In the genomic region with DNA sequence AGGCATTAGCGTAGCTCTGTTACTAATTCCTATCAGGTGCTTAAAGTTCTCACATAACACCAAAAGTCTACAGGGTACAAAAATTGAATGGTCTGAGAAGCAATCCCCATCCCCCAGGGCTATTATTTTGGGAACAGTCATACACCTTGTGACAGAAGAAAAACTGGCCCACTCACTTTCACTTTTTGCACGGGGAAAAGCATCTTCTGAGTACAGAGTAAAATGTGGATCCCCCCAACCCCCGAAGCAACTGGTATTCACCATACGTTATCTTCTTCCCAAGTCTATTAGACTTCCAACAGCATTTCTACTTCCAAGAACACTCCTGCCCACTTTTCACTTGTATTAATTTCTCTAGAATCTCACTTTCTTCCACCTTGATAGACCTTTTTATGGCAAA, we compare ENCODE assay signal across 10 cellular contexts. TPM values are rescaled to one million over a fixed set of nuclear protein-coding genes. Genes with fewer than 3 reads are reported as not detected.
A peak's percentile ranks its signal among the peaks of the same experiment; 100 is the strongest.
DNase-seq lines count a peak whose midpoint lies in the region; ATAC-seq, FAIRE-seq and TF ChIP-seq lines count a peak whose summit lies in the region.
"Had no signal": no experiment of that assay in that cellular context is flagged by ENCODE, and none has a peak within 500 bp of the region (broad histone marks: within the 10 kb centered on the region; RNA-seq: fewer than 3 reads in every experiment).

No MANE protein-coding gene starts in this region.

- H3K27me3 ChIP-seq in HUES48 (ENCODE audit: control insufficient read depth, insufficient read depth, low read length) (no peaks in the 10 kb centered on the region), GM12878 (replicated peaks in 1 of 2; ENCODE audit: control insufficient read depth in 2 of 2, insufficient read depth in 2 of 2, low read length in 1 of 2) (no peaks in the 10 kb centered on the region), thyroid gland (no peaks in the 10 kb centered on the region)
- H3K27me3 ChIP-seq: upper lobe of right lung had no signal

- intact Hi-C loops in GM12878 (cut with micrococcal nuclease; ENCODE audit: unreplicated experiment): no loop called here
- intact Hi-C loops in thyroid gland (cut with DNase I): no loop called here

- H2AFZ ChIP-seq in GM12878 (ENCODE audit: control insufficient read depth, low read depth, low read length): no peak overlapping the region

- SMC1A ChIA-PET in GM12878 (lab: Charles Lee; ENCODE audit: uncharacterized antibody, unreplicated experiment): interaction anchor here (0.9 to 3.9 kb wide), 9 partner anchors 9 to 238 kb away, joined by 3 to 62 read pairs (median 4); a partner anchor contains a TSS

- H3K9ac ChIP-seq in HUES48 (ENCODE audit: low read depth, low read length) (no peak overlapping the region), GM12878 (ENCODE audit: control insufficient read depth, insufficient read depth, low read length) (peak overlapping the region; percentile 3; the same call in 1 of the 2 replicates)

- FAIRE-seq in GM12878 (lab: Jason Lieb, UNC): no peak

- no peaks in the 10 kb centered on the region for H3K27me3 Mint-ChIP-seq in osteocyte (ENCODE audit: unreplicated experiment)

- H3K4me1 Mint-ChIP-seq in osteocyte (ENCODE audit: unreplicated experiment): peaks cover 14% of the 10 kb centered on the region

- H3K79me2 ChIP-seq in GM12878 (ENCODE audit: control insufficient read depth, insufficient read depth, low read length): peaks cover 37% of the 10 kb centered on the region

- in situ Hi-C loops in GM12878 (cut with MboI): no loop called here

- H3K9me3 Mint-ChIP-seq in osteocyte (ENCODE audit: unreplicated experiment): no peaks in the 10 kb centered on the region

- H3K36me3 Mint-ChIP-seq in osteocyte (ENCODE audit: unreplicated experiment): peaks cover 10% of the 10 kb centered on the region

- CTCF ChIA-PET in GM12878 (lab: Yijun Ruan, JAX): interaction anchor here (0.5 to 3.3 kb wide), 20 partner anchors 10 to 504 kb away, joined by 3 to 34 read pairs (median 4); a partner anchor contains a TSS

- peak overlapping the region; percentile 92 for H3K27ac Mint-ChIP-seq in osteocyte (ENCODE audit: unreplicated experiment)

- no peak for TF ChIP-seq EP300 in GM12878 (IDR thresholded peaks at IDR 0.05; ENCODE audit: borderline replicate concordance in 1 of 2, control insufficient read depth in 1 of 2, low read depth in 2 of 2, low read length in 2 of 2)

- H3K9me3 ChIP-seq in HUES48 (ENCODE audit: control insufficient read depth, insufficient read depth, low read length) (no peaks in the 10 kb centered on the region), GM12878 (replicated peaks; ENCODE audit: control insufficient read depth, insufficient read depth, low read length) (no peaks in the 10 kb centered on the region), thyroid gland (no peaks in the 10 kb centered on the region)
- H3K9me3 ChIP-seq: upper lobe of right lung had no signal

- TF ChIP-seq POLR2A in GM12878 (IDR thresholded peaks at IDR 0.05; ENCODE audit: low read depth, low read length): no peak
- no peak for TF ChIP-seq POLR2A in thyroid gland (IDR thresholded peaks at IDR 0.05)

- ATAC-seq in GM12878 (peak; percentile 6; the same call in 1 of the 3 replicates), GM18873 (IDR thresholded peaks at IDR 0.05; ENCODE audit: low FRiP score, unreplicated experiment) (no peak)

- BruUV-seq in GM12878 (replicated peaks; lab: Mats Ljungman, UMichigan): TSS peak; percentile 49

- DNase-seq in GM12864 (ENCODE audit: low read depth) (no peak), GM12878 (ENCODE audit: low read depth, low spot score) (no peak), osteocyte (ENCODE audit: extremely low spot score, unreplicated experiment) (no peak), HCEC 1CT (no peak), RKO (ENCODE audit: low spot score) (no peak), thyroid gland (no peak)
- DNase-seq: NCI-H526, upper lobe of right lung had no signal

- H3K4me1 ChIP-seq in HUES48 (ENCODE audit: control insufficient read depth, insufficient read depth, low read length): peaks cover 4% of the 10 kb centered on the region; the same call in 1 of the 2 replicates
- peaks cover 32% of the 10 kb centered on the region for H3K4me1 ChIP-seq in GM12878 (ENCODE audit: control insufficient read depth, insufficient read depth, low read length)
- H3K4me1 ChIP-seq in thyroid gland: peaks cover 0 to 14% of the 10 kb centered on the region in 2 donors

- H3K27ac ChIP-seq in HUES48 (ENCODE audit: low read depth, low read length) (peak overlapping the region; percentile 20), GM12878 (ENCODE audit: control insufficient read depth, insufficient read depth) (peak overlapping the region; percentile 70), thyroid gland (peak overlapping the region in 1 of 3 donors; percentile 54)
- H3K27ac ChIP-seq: upper lobe of right lung had no signal

- H3K36me3 ChIP-seq in HUES48 (ENCODE audit: control insufficient read depth, insufficient read depth, low read length) (peaks cover 24% of the 10 kb centered on the region), GM12878 (ENCODE audit: control insufficient read depth in 2 of 2, insufficient read depth in 2 of 2, low read length in 1 of 2) (peaks cover 12% of the 10 kb centered on the region in 2 experiments), thyroid gland (peaks cover 17 to 18% of the 10 kb centered on the region in 2 donors)

- TF ChIP-seq CTCF in GM12864 (IDR thresholded peaks at IDR 0.05; ENCODE audit: low read depth, low read length, missing control alignments) (no peak), GM12878 (IDR thresholded peaks at IDR 0.05 in 2 of 3, conservative IDR thresholded peaks at IDR 0.05 in 1 of 3; ENCODE audit: control insufficient read depth in 2 of 3, extremely low read depth in 1 of 3, insufficient read depth in 1 of 3, low read depth in 3 of 3, low read length in 3 of 3) (no peak), osteocyte (IDR thresholded peaks at IDR 0.05) (no peak), thyroid gland (IDR thresholded peaks at IDR 0.05) (no peak)

- POLR2A ChIA-PET in GM12878 (lab: Charles Lee): interaction anchor here (1.0 to 6.6 kb wide), 8 partner anchors 12 to 531 kb away, joined by 3 to 81 read pairs (median 4); a partner anchor contains a TSS

- peak overlapping the region; percentile 83 for H3K4me2 ChIP-seq in GM12878 (ENCODE audit: control insufficient read depth, insufficient read depth)

- H4K20me1 ChIP-seq in GM12878 (ENCODE audit: control insufficient read depth, insufficient read depth): no peaks in the 10 kb centered on the region

- peak overlapping the region; percentile 68 for H3K4me3 Mint-ChIP-seq in osteocyte (ENCODE audit: unreplicated experiment)

- RAD21 ChIA-PET in GM12878 (lab: Charles Lee; ENCODE audit: unreplicated experiment): interaction anchor here (1.1 to 3.3 kb wide), 7 partner anchors 12 to 326 kb away, joined by 3 to 21 read pairs (median 8); a partner anchor contains a TSS

- no peak for TF ChIP-seq RAD21 in GM12878 (IDR thresholded peaks at IDR 0.05; ENCODE audit: insufficient read depth, low read depth, low read length)

- WGBS in GM12878 (ENCODE audit: insufficient coverage, insufficient replicate concordance, low lambda C conversion rate, missing lambda C conversion rate): 13% methylated on average over 4 of the region's 4 CpGs
- 68 to 82% methylated on average over 4 of the region's 4 CpGs for WGBS in thyroid gland, 2 donors

- H3K4me3 ChIP-seq in GM12864 (ENCODE audit: low read depth, low read length) (peak overlapping the region; percentile 9; the same call in 1 of the 2 replicates), HUES48 (ENCODE audit: low read depth, low read length) (no peak overlapping the region), GM12878 (peak overlapping the region; percentile 66; the same call in 1 of the 2 replicates), thyroid gland (replicated peaks in 1 of 3) (no peak overlapping the region)
- H3K4me3 ChIP-seq: upper lobe of right lung had no signal

RNA-seq across cellular contexts. Expression of a gene that starts 11.8 kb away (rescaled TPM):
- total RNA-seq in GM12878 (2013; cell fraction: nucleolus; rRNA removed): 70.6 and 92.6 TPM in 2 replicates
- 19.6 and 20.7 TPM in 2 replicates for total RNA-seq in GM12878 (2014; rRNA removed)
- total RNA-seq in GM12878 (2014; rRNA removed; fragmentation: Illumina TruSeq; extraction: Trizol): 13.5 and 14.3 TPM in 2 replicates
- 52.1 and 57.5 TPM in 2 replicates for total RNA-seq in GM12878 (2021)
- polyA plus RNA-seq in GM12878 (2011; ENCODE audit: low read depth): 34.9 TPM
- polyA plus RNA-seq in GM12878 (2011; rRNA removed): 26.2 and 34.9 TPM in 2 replicates
- 25.9 and 26.0 TPM in 2 replicates for polyA plus RNA-seq in GM12878 (2011; cell fraction: cytosol; rRNA removed)
- polyA plus RNA-seq in GM12878 (2011; cell fraction: nucleus; rRNA removed): 244 and 300 TPM in 2 replicates
- polyA plus RNA-seq in GM12878 (2012): 51.0 and 62.2 TPM in 2 replicates
- polyA plus RNA-seq in GM12878 (2014; fragmentation: Illumina TruSeq; extraction: Trizol): 31.7 and 41.3 TPM in 2 replicates
- polyA plus RNA-seq in GM12878 (2014; fragmentation: Nextera tagmentation; extraction: Ambion mirVana): 1 to 10 TPM; 7.0 to 8.1 TPM
- 36.4 and 40.2 TPM in 2 replicates for polyA plus RNA-seq in GM12878 (2014; rRNA removed)
- 10 to 100 TPM; 33.0 to 36.3 TPM for polyA plus RNA-seq in GM12878 (2016; fragmentation: Nextera tagmentation; extraction: Ambion mirVana)
- 50.4 and 73.4 TPM in 2 replicates for polyA minus RNA-seq in GM12878 (2011; rRNA and poly(A)+ RNA removed)
- polyA minus RNA-seq in GM12878 (2011; cell fraction: cytosol; rRNA and poly(A)+ RNA removed): 9.0 and 14.0 TPM in 2 replicates
- 39.3 and 49.0 TPM in 2 replicates for polyA minus RNA-seq in GM12878 (2011; cell fraction: nucleus; rRNA and poly(A)+ RNA removed)
- 34.3 and 34.6 TPM in 2 replicates for total RNA-seq in osteocyte
- 10 to 100 TPM; 22.5 to 38.4 (median 24.1) TPM for total RNA-seq in thyroid gland

RNA-seq across cellular contexts. Expression of a gene that starts 12.1 kb away (rescaled TPM):
- total RNA-seq in GM12878 (2013; cell fraction: nucleolus; rRNA removed): 40.8 and 41.5 TPM in 2 replicates
- 105 and 117 TPM in 2 replicates for total RNA-seq in GM12878 (2014; rRNA removed)
- total RNA-seq in GM12878 (2014; rRNA removed; fragmentation: Illumina TruSeq; extraction: Trizol): 89.6 and 101 TPM in 2 replicates
- total RNA-seq in GM12878 (2021): 88.4 and 89.2 TPM in 2 replicates
- polyA plus RNA-seq in GM12878 (2011; ENCODE audit: low read depth): 40.9 TPM
- 73.6 and 89.7 TPM in 2 replicates for polyA plus RNA-seq in GM12878 (2011; rRNA removed)
- 90.3 and 94.2 TPM in 2 replicates for polyA plus RNA-seq in GM12878 (2011; cell fraction: cytosol; rRNA removed)
- polyA plus RNA-seq in GM12878 (2011; cell fraction: nucleus; rRNA removed): 68.9 and 73.0 TPM in 2 replicates
- polyA plus RNA-seq in GM12878 (2012): 50.5 and 55.2 TPM in 2 replicates
- 71.2 and 101 TPM in 2 replicates for polyA plus RNA-seq in GM12878 (2014; fragmentation: Illumina TruSeq; extraction: Trizol)
- polyA plus RNA-seq in GM12878 (2014; fragmentation: Nextera tagmentation; extraction: Ambion mirVana): 100 to 1,000 TPM; 161 to 209 TPM
- 93.2 and 108 TPM in 2 replicates for polyA plus RNA-seq in GM12878 (2014; rRNA removed)
- 100 to 1,000 TPM; 207 to 217 TPM for polyA plus RNA-seq in GM12878 (2016; fragmentation: Nextera tagmentation; extraction: Ambion mirVana)
- polyA minus RNA-seq in GM12878 (2011; rRNA and poly(A)+ RNA removed): 44.1 and 47.2 TPM in 2 replicates
- 16.8 and 20.8 TPM in 2 replicates for polyA minus RNA-seq in GM12878 (2011; cell fraction: cytosol; rRNA and poly(A)+ RNA removed)
- polyA minus RNA-seq in GM12878 (2011; cell fraction: nucleus; rRNA and poly(A)+ RNA removed): 26.8 and 39.8 TPM in 2 replicates
- 49.6 and 50.4 TPM in 2 replicates for total RNA-seq in osteocyte
- total RNA-seq in thyroid gland: 10 to 100 TPM; 29.9 to 59.4 (median 41.0) TPM

RNA-seq across cellular contexts. Expression of a gene that starts 21.5 kb away (rescaled TPM):
- total RNA-seq in GM12878 (2013; cell fraction: nucleolus; rRNA removed): 10.9 and 13.8 TPM in 2 replicates
- total RNA-seq in GM12878 (2014; rRNA removed) (43.9 and 44.3 TPM in 2 replicates), GM12878 (2014; rRNA removed; fragmentation: Illumina TruSeq; extraction: Trizol) (22.8 and 23.4 TPM in 2 replicates), GM12878 (2021) (40.0 and 45.6 TPM in 2 replicates), osteocyte (25.4 and 27.9 TPM in 2 replicates), thyroid gland (10 to 100 TPM; 17.7 to 31.1 (median 23.0) TPM)
- polyA plus RNA-seq in GM12878 (2011; ENCODE audit: low read depth): 30.0 TPM
- polyA plus RNA-seq in GM12878 (2011; rRNA removed) (49.8 and 66.1 TPM in 2 replicates), GM12878 (2014; fragmentation: Illumina TruSeq; extraction: Trizol) (20.4 and 42.0 TPM in 2 replicates), GM12878 (2014; fragmentation: Nextera tagmentation; extraction: Ambion mirVana) (10 to 100 TPM; 94.7 to 96.2 TPM), GM12878 (2014; rRNA removed) (49.6 and 57.0 TPM in 2 replicates), GM12878 (2016; fragmentation: Nextera tagmentation; extraction: Ambion mirVana) (10 to 100 TPM; 63.3 to 69.4 TPM)
- polyA plus RNA-seq in GM12878 (2011; cell fraction: cytosol; rRNA removed): 94.7 and 108 TPM in 2 replicates
- polyA plus RNA-seq in GM12878 (2011; cell fraction: nucleus; rRNA removed): 65.0 and 80.8 TPM in 2 replicates
- polyA plus RNA-seq in GM12878 (2012): 33.3 and 39.1 TPM in 2 replicates
- polyA minus RNA-seq in GM12878 (2011; rRNA and poly(A)+ RNA removed): 47.0 and 62.1 TPM in 2 replicates
- 17.5 and 19.3 TPM in 2 replicates for polyA minus RNA-seq in GM12878 (2011; cell fraction: cytosol; rRNA and poly(A)+ RNA removed)
- 10.2 and 17.5 TPM in 2 replicates for polyA minus RNA-seq in GM12878 (2011; cell fraction: nucleus; rRNA and poly(A)+ RNA removed)

RNA-seq across cellular contexts. Expression of a gene that starts 39.7 kb away (rescaled TPM):
- total RNA-seq in GM12878 (2013; cell fraction: nucleolus; rRNA removed): 89.0 and 97.1 TPM in 2 replicates
- total RNA-seq in GM12878 (2014; rRNA removed) (55.6 and 58.3 TPM in 2 replicates), GM12878 (2014; rRNA removed; fragmentation: Illumina TruSeq; extraction: Trizol) (39.7 and 49.1 TPM in 2 replicates), GM12878 (2021) (59.6 and 60.6 TPM in 2 replicates), osteocyte (8.6 and 12.3 TPM in 2 replicates), thyroid gland (10 to 100 TPM in 3 of 4 donors, 1 to 10 TPM in 1; 2.1 to 14.3 (median 12.7) TPM)
- polyA plus RNA-seq in GM12878 (2011; ENCODE audit: low read depth): 19.4 TPM
- polyA plus RNA-seq in GM12878 (2011; rRNA removed) (28.3 and 39.2 TPM in 2 replicates), GM12878 (2014; fragmentation: Illumina TruSeq; extraction: Trizol) (24.1 and 45.5 TPM in 2 replicates), GM12878 (2014; fragmentation: Nextera tagmentation; extraction: Ambion mirVana) (10 to 100 TPM; 32.9 to 43.1 TPM), GM12878 (2014; rRNA removed) (68.5 and 69.4 TPM in 2 replicates), GM12878 (2016; fragmentation: Nextera tagmentation; extraction: Ambion mirVana) (10 to 100 TPM; 77.0 to 91.6 TPM)
- 62.0 and 77.9 TPM in 2 replicates for polyA plus RNA-seq in GM12878 (2011; cell fraction: cytosol; rRNA removed)
- 63.2 and 65.7 TPM in 2 replicates for polyA plus RNA-seq in GM12878 (2011; cell fraction: nucleus; rRNA removed)
- polyA plus RNA-seq in GM12878 (2012): 31.7 and 40.1 TPM in 2 replicates
- polyA minus RNA-seq in GM12878 (2011; rRNA and poly(A)+ RNA removed): 27.9 and 43.7 TPM in 2 replicates
- 16.3 and 17.8 TPM in 2 replicates for polyA minus RNA-seq in GM12878 (2011; cell fraction: cytosol; rRNA and poly(A)+ RNA removed)
- polyA minus RNA-seq in GM12878 (2011; cell fraction: nucleus; rRNA and poly(A)+ RNA removed): 19.6 and 37.5 TPM in 2 replicates

RNA-seq across cellular contexts. Expression of a gene that starts 44.1 kb away (rescaled TPM):
- total RNA-seq in GM12878 (2013; cell fraction: nucleolus; rRNA removed): 89.4 and 98.6 TPM in 2 replicates
- 47.1 and 57.8 TPM in 2 replicates for total RNA-seq in GM12878 (2014; rRNA removed)
- total RNA-seq in GM12878 (2014; rRNA removed; fragmentation: Illumina TruSeq; extraction: Trizol): 52.9 and 54.0 TPM in 2 replicates
- total RNA-seq in GM12878 (2021): 82.5 and 97.9 TPM in 2 replicates
- 58.6 TPM for polyA plus RNA-seq in GM12878 (2011; ENCODE audit: low read depth)
- polyA plus RNA-seq in GM12878 (2011; rRNA removed): 80.8 and 92.9 TPM in 2 replicates
- polyA plus RNA-seq in GM12878 (2011; cell fraction: cytosol; rRNA removed): 112 and 130 TPM in 2 replicates
- polyA plus RNA-seq in GM12878 (2011; cell fraction: nucleus; rRNA removed): 362 and 389 TPM in 2 replicates
- polyA plus RNA-seq in GM12878 (2012): 37.7 and 46.3 TPM in 2 replicates
- polyA plus RNA-seq in GM12878 (2014; fragmentation: Illumina TruSeq; extraction: Trizol): 59.6 and 65.9 TPM in 2 replicates
- 100 to 1,000 TPM; 127 to 135 TPM for polyA plus RNA-seq in GM12878 (2014; fragmentation: Nextera tagmentation; extraction: Ambion mirVana)
- 83.2 and 87.8 TPM in 2 replicates for polyA plus RNA-seq in GM12878 (2014; rRNA removed)
- 100 to 1,000 TPM; 103 to 104 TPM for polyA plus RNA-seq in GM12878 (2016; fragmentation: Nextera tagmentation; extraction: Ambion mirVana)
- polyA minus RNA-seq in GM12878 (2011; rRNA and poly(A)+ RNA removed): 80.2 and 80.8 TPM in 2 replicates
- 24.1 and 34.9 TPM in 2 replicates for polyA minus RNA-seq in GM12878 (2011; cell fraction: cytosol; rRNA and poly(A)+ RNA removed)
- polyA minus RNA-seq in GM12878 (2011; cell fraction: nucleus; rRNA and poly(A)+ RNA removed): 54.2 and 98.1 TPM in 2 replicates
- 58.1 and 61.1 TPM in 2 replicates for total RNA-seq in osteocyte
- 10 to 100 TPM; 24.7 to 31.7 (median 27.1) TPM for total RNA-seq in thyroid gland

Comparison
In these comparisons a context has a peak if more than half of its experiments do, and no peak if none do; other contexts are left out.
1. H3K4me3 ChIP-seq: peak in GM12864 (single experiment) and GM12878 (single experiment); none in HUES48 (single experiment) and thyroid gland (0 of 3).